ENCODE assay signal across 1 cellular context in the genomic region with DNA sequence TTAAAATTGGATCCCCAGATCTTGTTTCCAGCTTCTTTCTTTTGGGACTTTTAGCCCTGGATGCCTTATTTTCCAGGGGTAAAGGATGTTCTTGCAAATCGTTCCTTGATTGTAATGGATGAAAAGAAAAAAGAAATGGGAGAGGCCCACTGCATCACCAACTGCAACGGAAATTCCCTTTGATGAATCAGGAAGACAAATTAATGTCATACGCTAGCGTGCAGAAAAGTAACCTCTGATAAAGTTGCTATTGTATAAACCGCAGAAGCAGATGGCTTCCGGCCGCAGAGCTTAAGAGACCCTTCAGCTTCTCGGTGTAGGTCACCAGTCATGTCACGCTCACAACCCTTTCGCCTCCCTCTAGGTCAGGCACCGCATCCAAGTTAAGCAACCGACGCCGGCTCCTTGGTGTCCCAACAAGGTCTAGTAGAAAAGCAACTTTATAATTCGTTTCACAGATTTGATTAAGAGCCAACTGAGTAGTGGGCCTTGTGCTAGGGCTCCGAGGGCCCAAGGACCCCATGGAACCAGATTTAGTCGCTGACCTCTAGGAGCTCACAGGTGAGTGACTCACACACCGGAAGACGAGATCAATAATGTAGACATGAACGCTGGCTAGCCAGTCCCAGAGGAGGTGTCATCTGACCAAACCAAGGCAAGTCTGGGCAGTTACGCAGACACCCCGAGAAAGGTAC.
A peak's percentile ranks its signal among the peaks of the same experiment; 100 is the strongest.
TF ChIP-seq lines count a peak whose summit lies in the region.

No MANE protein-coding gene starts in this region.

TF ChIP-seq in HepG2, 621 proteins besides CTCF, POLR2A, EP300 and RAD21 (continued from another document):
- TF ChIP-seq ZNF577 (CRISPR knock-in tag; IDR thresholded peaks at IDR 0.05; ENCODE audit: borderline replicate concordance, low read depth) (no peak), ONECUT2 (CRISPR knock-in tag; IDR thresholded peaks at IDR 0.05) (peak; percentile 87), POLR2AphosphoS2 (IDR thresholded peaks at IDR 0.05; ENCODE audit: low read depth, low read length) (no peak), NFE2 (CRISPR knock-in tag; IDR thresholded peaks at IDR 0.05) (no peak), SMARCE1 (IDR thresholded peaks at IDR 0.05; ENCODE audit: borderline replicate concordance) (no peak), MEF2D (CRISPR knock-in tag; IDR thresholded peaks at IDR 0.05) (peak; percentile 6; the same call in 1 of the 2 replicates), TBX2 (CRISPR knock-in tag; IDR thresholded peaks at IDR 0.05; ENCODE audit: borderline replicate concordance) (no peak), SNAPC2 (CRISPR knock-in tag; IDR thresholded peaks at IDR 0.05) (no peak), ZNF552 (CRISPR knock-in tag; IDR thresholded peaks at IDR 0.05; ENCODE audit: borderline replicate concordance) (no peak), ZNF746 (CRISPR knock-in tag; IDR thresholded peaks at IDR 0.05) (peak; percentile 36; the same call in 1 of the 2 replicates), ZNF558 (CRISPR knock-in tag; IDR thresholded peaks at IDR 0.05; ENCODE audit: borderline replicate concordance) (no peak; the same call in 1 of the 2 replicates), PITX1 (CRISPR knock-in tag; IDR thresholded peaks at IDR 0.05) (peak; percentile 23; the same call in 1 of the 2 replicates), RARA (CRISPR knock-in tag; IDR thresholded peaks at IDR 0.05) (0 out of 2 replicates have a peak, but pooled peaks have one; percentile 13), ETV5 (CRISPR knock-in tag; IDR thresholded peaks at IDR 0.05; ENCODE audit: borderline replicate concordance) (peak; percentile 89), KDM6A (CRISPR knock-in tag; IDR thresholded peaks at IDR 0.05; ENCODE audit: low read depth) (no peak), ZNF589 (CRISPR knock-in tag; conservative IDR thresholded peaks at IDR 0.05) (no peak), HOXD1 (CRISPR knock-in tag; IDR thresholded peaks at IDR 0.05) (no peak), FOSL1 (CRISPR knock-in tag; IDR thresholded peaks at IDR 0.05; ENCODE audit: borderline replicate concordance) (peak; percentile 68; the same call in 1 of the 2 replicates), IKZF4 (CRISPR knock-in tag; IDR thresholded peaks at IDR 0.05; ENCODE audit: borderline replicate concordance, low read depth, not compliant biosample characterization) (no peak), U2AF1 (optimal IDR thresholded peaks at IDR 0.05; ENCODE audit: low read depth, low read length) (no peak), ZNF790 (CRISPR knock-in tag; IDR thresholded peaks at IDR 0.05; ENCODE audit: borderline replicate concordance) (0 out of 2 replicates have a peak, but pooled peaks have one; percentile 51), ZNF18 (CRISPR knock-in tag; IDR thresholded peaks at IDR 0.05; ENCODE audit: insufficient replicate concordance) (no peak), ARNT2 (CRISPR knock-in tag; IDR thresholded peaks at IDR 0.05; ENCODE audit: low read depth) (no peak; the same call in 1 of the 2 replicates), ZNF75D (CRISPR knock-in tag; IDR thresholded peaks at IDR 0.05; ENCODE audit: borderline replicate concordance) (0 out of 2 replicates have a peak, but pooled peaks have one; percentile 28), HDAC2 (CRISPR knock-in tag; IDR thresholded peaks at IDR 0.05) (0 out of 2 replicates have a peak, but pooled peaks have one; percentile 38)
- TF ChIP-seq, protein P1, sequence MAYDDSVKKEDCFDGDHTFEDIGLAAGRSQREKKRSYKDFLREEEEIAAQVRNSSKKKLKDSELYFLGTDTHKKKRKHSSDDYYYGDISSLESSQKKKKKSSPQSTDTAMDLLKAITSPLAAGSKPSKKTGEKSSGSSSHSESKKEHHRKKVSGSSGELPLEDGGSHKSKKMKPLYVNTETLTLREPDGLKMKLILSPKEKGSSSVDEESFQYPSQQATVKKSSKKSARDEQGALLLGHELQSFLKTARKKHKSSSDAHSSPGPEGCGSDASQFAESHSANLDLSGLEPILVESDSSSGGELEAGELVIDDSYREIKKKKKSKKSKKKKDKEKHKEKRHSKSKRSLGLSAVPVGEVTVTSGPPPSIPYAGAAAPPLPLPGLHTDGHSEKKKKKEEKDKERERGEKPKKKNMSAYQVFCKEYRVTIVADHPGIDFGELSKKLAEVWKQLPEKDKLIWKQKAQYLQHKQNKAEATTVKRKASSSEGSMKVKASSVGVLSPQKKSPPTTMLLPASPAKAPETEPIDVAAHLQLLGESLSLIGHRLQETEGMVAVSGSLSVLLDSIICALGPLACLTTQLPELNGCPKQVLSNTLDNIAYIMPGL (CRISPR knock-in tag; IDR thresholded peaks at IDR 0.05; ENCODE audit: borderline replicate concordance in 1 of 2, low read depth in 1 of 2), result peak in 1 of 2 experiments; percentile 47; a peak in 2 of 4 replicates
- TF ChIP-seq, protein P2, sequence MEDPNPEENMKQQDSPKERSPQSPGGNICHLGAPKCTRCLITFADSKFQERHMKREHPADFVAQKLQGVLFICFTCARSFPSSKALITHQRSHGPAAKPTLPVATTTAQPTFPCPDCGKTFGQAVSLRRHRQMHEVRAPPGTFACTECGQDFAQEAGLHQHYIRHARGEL (CRISPR knock-in tag; IDR thresholded peaks at IDR 0.05), result no peak
- TF ChIP-seq, protein P3, sequence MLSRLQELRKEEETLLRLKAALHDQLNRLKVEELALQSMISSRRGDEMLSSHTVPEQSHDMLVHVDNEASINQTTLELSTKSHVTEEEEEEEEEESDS (CRISPR knock-in tag; IDR thresholded peaks at IDR 0.05; ENCODE audit: borderline replicate concordance), result no peak
- TF ChIP-seq, protein P4, sequence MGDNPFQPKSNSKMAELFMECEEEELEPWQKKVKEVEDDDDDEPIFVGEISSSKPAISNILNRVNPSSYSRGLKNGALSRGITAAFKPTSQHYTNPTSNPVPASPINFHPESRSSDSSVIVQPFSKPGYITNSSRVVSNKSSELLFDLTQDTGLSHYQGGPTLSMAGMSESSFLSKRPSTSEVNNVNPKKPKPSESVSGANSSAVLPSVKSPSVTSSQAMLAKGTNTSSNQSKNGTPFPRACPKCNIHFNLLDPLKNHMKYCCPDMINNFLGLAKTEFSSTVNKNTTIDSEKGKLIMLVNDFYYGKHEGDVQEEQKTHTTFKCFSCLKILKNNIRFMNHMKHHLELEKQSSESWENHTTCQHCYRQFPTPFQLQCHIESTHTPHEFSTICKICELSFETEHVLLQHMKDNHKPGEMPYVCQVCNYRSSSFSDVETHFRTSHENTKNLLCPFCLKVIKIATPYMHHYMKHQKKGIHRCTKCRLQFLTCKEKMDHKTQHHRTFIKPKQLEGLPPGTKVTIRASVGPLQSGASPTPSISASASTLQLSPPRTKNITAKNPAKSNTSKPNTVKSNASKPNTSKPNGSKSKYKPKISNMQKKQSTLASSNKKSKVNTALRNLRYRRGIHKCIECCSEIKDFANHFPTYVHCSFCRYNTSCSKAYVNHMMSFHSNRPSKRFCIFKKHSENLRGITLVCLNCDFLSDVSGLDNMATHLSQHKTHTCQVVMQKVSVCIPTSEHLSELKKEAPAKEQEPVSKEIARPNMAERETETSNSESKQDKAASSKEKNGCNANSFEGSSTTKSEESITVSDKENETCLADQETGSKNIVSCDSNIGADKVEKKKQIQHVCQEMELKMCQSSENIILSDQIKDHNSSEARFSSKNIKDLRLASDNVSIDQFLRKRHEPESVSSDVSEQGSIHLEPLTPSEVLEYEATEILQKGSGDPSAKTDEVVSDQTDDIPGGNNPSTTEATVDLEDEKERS (CRISPR knock-in tag; IDR thresholded peaks at IDR 0.05), result no peak
- TF ChIP-seq, protein P5, sequence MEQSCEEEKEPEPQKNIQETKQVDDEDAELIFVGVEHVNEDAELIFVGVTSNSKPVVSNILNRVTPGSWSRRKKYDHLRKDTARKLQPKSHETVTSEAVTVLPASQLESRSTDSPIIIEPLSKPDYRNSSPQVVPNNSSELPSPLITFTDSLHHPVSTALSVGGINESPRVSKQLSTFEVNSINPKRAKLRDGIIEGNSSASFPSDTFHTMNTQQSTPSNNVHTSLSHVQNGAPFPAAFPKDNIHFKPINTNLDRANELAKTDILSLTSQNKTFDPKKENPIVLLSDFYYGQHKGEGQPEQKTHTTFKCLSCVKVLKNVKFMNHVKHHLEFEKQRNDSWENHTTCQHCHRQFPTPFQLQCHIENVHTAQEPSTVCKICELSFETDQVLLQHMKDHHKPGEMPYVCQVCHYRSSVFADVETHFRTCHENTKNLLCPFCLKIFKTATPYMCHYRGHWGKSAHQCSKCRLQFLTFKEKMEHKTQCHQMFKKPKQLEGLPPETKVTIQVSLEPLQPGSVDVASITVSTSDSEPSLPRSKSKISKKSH (CRISPR knock-in tag; IDR thresholded peaks at IDR 0.05; ENCODE audit: borderline replicate concordance), result no peak; the same call in 1 of the 2 replicates
